ENCODE assay signal across 11 cellular contexts in the genomic region with DNA sequence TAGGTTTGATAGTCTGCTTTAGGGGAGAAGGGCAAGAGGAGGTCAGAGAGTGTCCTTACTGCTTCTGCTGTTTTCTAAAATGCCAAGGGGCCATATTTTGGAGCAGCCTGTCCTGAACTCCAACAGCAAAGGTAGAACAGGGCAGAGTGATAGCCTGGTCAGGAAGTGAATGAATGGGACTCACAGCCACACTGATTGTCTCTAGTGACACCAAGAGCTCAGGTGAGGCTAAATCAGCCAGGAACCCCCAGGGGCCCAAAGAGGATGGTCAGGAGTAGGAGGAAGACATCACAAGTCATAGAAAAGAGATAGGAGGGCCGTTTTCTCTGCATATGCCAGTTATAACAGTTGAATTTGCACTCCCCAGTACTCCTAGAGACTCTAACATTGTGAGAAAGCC.
DNase-seq lines count a peak whose midpoint lies in the region; ATAC-seq and TF ChIP-seq lines count a peak whose summit lies in the region.
"Had no signal": no experiment of that assay in that cellular context is flagged by ENCODE, and none has a peak within 500 bp of the region (broad histone marks: within the 10 kb centered on the region; RNA-seq: fewer than 3 reads in every experiment).

No MANE protein-coding gene starts in this region.

- no peaks in the 10 kb centered on the region for H3K36me3 Mint-ChIP-seq in activated T-cell treated with anti-CD3 and anti-CD28 coated beads, Interleukin-2, amount 50 U/mL, for 24 hours (ENCODE audit: low read depth)
- H3K36me3 Mint-ChIP-seq in activated CD4-positive, alpha-beta memory T cell treated with anti-CD3 and anti-CD28 coated beads, Interleukin-2, amount 10 ng/mL, durations not matched to agents 7 days and 5 days (ENCODE audit: low read depth), result no peaks in the 10 kb centered on the region
- no peaks in the 10 kb centered on the region for H3K36me3 Mint-ChIP-seq in stimulated activated memory B cell treated with anti-CD40 and anti-IgM and Interleukin-4, amounts not matched to agents 10 μg/mL and 1 μg/mL and 100 μg/mL, for 72 hours

- no peak for TF ChIP-seq CTCF in dorsolateral prefrontal cortex (IDR thresholded peaks at IDR 0.05 in 54 of 56, conservative IDR thresholded peaks at IDR 0.05 in 2 of 56; ENCODE audit: low read depth in 1 of 56, partially characterized antibody in 56 of 56)

- H3K27ac ChIP-seq in dorsolateral prefrontal cortex, result no peak overlapping the region

- H3K4me1 Mint-ChIP-seq in activated T-cell treated with anti-CD3 and anti-CD28 coated beads, Interleukin-2, amount 50 U/mL, for 24 hours (ENCODE audit: low read depth), result peaks cover 41% of the 10 kb centered on the region
- H3K4me1 Mint-ChIP-seq in activated CD4-positive, alpha-beta memory T cell treated with anti-CD3 and anti-CD28 coated beads, Interleukin-2, amount 10 ng/mL, durations not matched to agents 7 days and 5 days, result peaks cover 47% of the 10 kb centered on the region
- H3K4me1 Mint-ChIP-seq in stimulated activated memory B cell treated with anti-CD40 and anti-IgM and Interleukin-4, amounts not matched to agents 10 μg/mL and 1 μg/mL and 100 μg/mL, for 72 hours, result peaks cover 46% of the 10 kb centered on the region

- intact Hi-C loops in dorsolateral prefrontal cortex (cut with DNase I), result no loop called here

- peak overlapping the region; percentile 91 for H3K27ac Mint-ChIP-seq in activated T-cell treated with anti-CD3 and anti-CD28 coated beads, Interleukin-2, amount 50 U/mL, for 24 hours
- H3K27ac Mint-ChIP-seq in activated CD4-positive, alpha-beta memory T cell treated with anti-CD3 and anti-CD28 coated beads, Interleukin-2, amount 10 ng/mL, durations not matched to agents 7 days and 5 days, result peak overlapping the region; percentile 71
- peak overlapping the region; percentile 69 for H3K27ac Mint-ChIP-seq in stimulated activated memory B cell treated with anti-CD40 and anti-IgM and Interleukin-4, amounts not matched to agents 10 μg/mL and 1 μg/mL and 100 μg/mL, for 72 hours
- H3K27ac Mint-ChIP-seq: H9 had no signal

- CTCF ChIA-PET in activated CD4-positive, alpha-beta memory T cell treated with anti-CD3 and anti-CD28 coated beads, Interleukin-2, amount 10 ng/mL, durations not matched to agents 7 days and 5 days (lab: Charles Lee), result no interaction called here

- H3K9me3 Mint-ChIP-seq in activated T-cell treated with anti-CD3 and anti-CD28 coated beads, Interleukin-2, amount 50 U/mL, for 24 hours, result peaks cover 6% of the 10 kb centered on the region
- no peaks in the 10 kb centered on the region for H3K9me3 Mint-ChIP-seq in activated CD4-positive, alpha-beta memory T cell treated with anti-CD3 and anti-CD28 coated beads, Interleukin-2, amount 10 ng/mL, durations not matched to agents 7 days and 5 days
- no peaks in the 10 kb centered on the region for H3K9me3 Mint-ChIP-seq in stimulated activated memory B cell treated with anti-CD40 and anti-IgM and Interleukin-4, amounts not matched to agents 10 μg/mL and 1 μg/mL and 100 μg/mL, for 72 hours
- H3K9me3 Mint-ChIP-seq: H9 had no signal

- POLR2A ChIA-PET in activated CD4-positive, alpha-beta memory T cell treated with anti-CD3 and anti-CD28 coated beads, Interleukin-2, amount 10 ng/mL, durations not matched to agents 7 days and 5 days (lab: Charles Lee), result interaction anchor here (1.5 to 2.7 kb wide), 3 partner anchors 10 to 99 kb away, joined by 6 to 16 read pairs (median 7); no protein-coding TSS in a partner anchor

- no peak overlapping the region for H3K4me3 ChIP-seq in dorsolateral prefrontal cortex
- H3K4me3 ChIP-seq: heart left ventricle, sigmoid colon had no signal

- peak; percentile 54 for DNase-seq in activated T-cell treated with anti-CD3 and anti-CD28 coated beads, Interleukin-2, amount 50 U/mL, for 24 hours
- no peak for DNase-seq in activated T-cell treated with anti-CD3 and anti-CD28 coated beads for 4 hours
- DNase-seq in activated CD4-positive, alpha-beta memory T cell treated with anti-CD3 and anti-CD28 coated beads, Interleukin-2, amount 10 ng/mL, durations not matched to agents 7 days and 5 days, result no peak
- no peak for DNase-seq in dorsolateral prefrontal cortex
- DNase-seq in NCI-H446 (lab: John Stamatoyannopoulos, UW), result no peak
- DNase-seq: H9 had no signal

- H3K27me3 Mint-ChIP-seq in activated T-cell treated with anti-CD3 and anti-CD28 coated beads, Interleukin-2, amount 50 U/mL, for 24 hours, result peaks cover 12% of the 10 kb centered on the region
- no peaks in the 10 kb centered on the region for H3K27me3 Mint-ChIP-seq in activated CD4-positive, alpha-beta memory T cell treated with anti-CD3 and anti-CD28 coated beads, Interleukin-2, amount 10 ng/mL, durations not matched to agents 7 days and 5 days
- H3K27me3 Mint-ChIP-seq in stimulated activated memory B cell treated with anti-CD40 and anti-IgM and Interleukin-4, amounts not matched to agents 10 μg/mL and 1 μg/mL and 100 μg/mL, for 72 hours, result no peaks in the 10 kb centered on the region

- peaks cover 0 to 18% (median 0%) of the 10 kb centered on the region in 45 donors for H3K27me3 ChIP-seq in dorsolateral prefrontal cortex
- H3K27me3 ChIP-seq: heart left ventricle, sigmoid colon had no signal

- H3K4me3 Mint-ChIP-seq in activated T-cell treated with anti-CD3 and anti-CD28 coated beads, Interleukin-2, amount 50 U/mL, for 24 hours, result no peak overlapping the region
- H3K4me3 Mint-ChIP-seq in activated CD4-positive, alpha-beta memory T cell treated with anti-CD3 and anti-CD28 coated beads, Interleukin-2, amount 10 ng/mL, durations not matched to agents 7 days and 5 days, result no peak overlapping the region
- H3K4me3 Mint-ChIP-seq in stimulated activated memory B cell treated with anti-CD40 and anti-IgM and Interleukin-4, amounts not matched to agents 10 μg/mL and 1 μg/mL and 100 μg/mL, for 72 hours, result peak overlapping the region; percentile 14
- H3K4me3 Mint-ChIP-seq: H9 had no signal

- ATAC-seq in HG02943 (IDR thresholded peaks at IDR 0.05; ENCODE audit: low read depth, unreplicated experiment), result peak; percentile 14
- ATAC-seq in stimulated activated memory B cell treated with anti-CD40 and anti-IgM and Interleukin-4, amounts not matched to agents 10 μg/mL and 1 μg/mL and 100 μg/mL, for 72 hours, result peak; percentile 24
- no peak for ATAC-seq in SK-N-SH treated with all-trans-retinoic acid at 6 μM for 48 hours

TF ChIP-seq in SK-N-SH treated with all-trans-retinoic acid at 6 μM for 48 hours, 23 proteins besides CTCF, POLR2A, EP300 and RAD21:
- TF ChIP-seq, protein P1, sequence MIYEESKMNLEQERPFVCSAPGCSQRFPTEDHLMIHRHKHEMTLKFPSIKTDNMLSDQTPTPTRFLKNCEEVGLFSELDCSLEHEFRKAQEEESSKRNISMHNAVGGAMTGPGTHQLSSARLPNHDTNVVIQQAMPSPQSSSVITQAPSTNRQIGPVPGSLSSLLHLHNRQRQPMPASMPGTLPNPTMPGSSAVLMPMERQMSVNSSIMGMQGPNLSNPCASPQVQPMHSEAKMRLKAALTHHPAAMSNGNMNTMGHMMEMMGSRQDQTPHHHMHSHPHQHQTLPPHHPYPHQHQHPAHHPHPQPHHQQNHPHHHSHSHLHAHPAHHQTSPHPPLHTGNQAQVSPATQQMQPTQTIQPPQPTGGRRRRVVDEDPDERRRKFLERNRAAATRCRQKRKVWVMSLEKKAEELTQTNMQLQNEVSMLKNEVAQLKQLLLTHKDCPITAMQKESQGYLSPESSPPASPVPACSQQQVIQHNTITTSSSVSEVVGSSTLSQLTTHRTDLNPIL (CRISPR knock-in tag; IDR thresholded peaks at IDR 0.05; ENCODE audit: low read depth), result no peak
- no peak for TF ChIP-seq ZNF70 (CRISPR knock-in tag; IDR thresholded peaks at IDR 0.05)
- no peak for TF ChIP-seq GLIS3 (CRISPR knock-in tag; IDR thresholded peaks at IDR 0.05)
- no peak for TF ChIP-seq ESRRG (CRISPR knock-in tag; IDR thresholded peaks at IDR 0.05)
- TF ChIP-seq CSDC2 (CRISPR knock-in tag; IDR thresholded peaks at IDR 0.05), result no peak
